Comparison of ENCODE assay signal across 20 cellular contexts in genomic region chr12:110198386-110198785, GRCh38.
DNase-seq lines count a peak whose midpoint lies in the region; ATAC-seq, FAIRE-seq and TF ChIP-seq lines count a peak whose summit lies in the region.
"Had no signal": no experiment of that assay in that cellular context is flagged by ENCODE, and none has a peak within 500 bp of the region (broad histone marks: within the 10 kb centered on the region; RNA-seq: fewer than 3 reads in every experiment).

No MANE protein-coding gene starts in this region.

- H3K9me2 ChIP-seq in OCI-LY7 (ENCODE audit: insufficient read depth, low read length) (no peaks in the 10 kb centered on the region), neural cell (ENCODE audit: insufficient read depth, low read length) (no peaks in the 10 kb centered on the region)

- H3K4me2 ChIP-seq in OCI-LY7 (ENCODE audit: low read length) (0 out of 2 replicates have a peak overlapping the region, but pooled peaks have one; percentile 4), neural cell (ENCODE audit: low read length) (no peak overlapping the region)

- H3K27me3 Mint-ChIP-seq in endothelial cell (ENCODE audit: unreplicated experiment), result no peaks in the 10 kb centered on the region

- no peaks in the 10 kb centered on the region for H3F3A ChIP-seq in neural cell (ENCODE audit: insufficient read depth, low read length, poor library complexity, severe bottlenecking)

- intact Hi-C loops in OCI-LY7 (cut with micrococcal nuclease; ENCODE audit: unreplicated experiment), result no loop called here

- H3K9me3 ChIP-seq in OCI-LY7 (ENCODE audit: low read length) (no peaks in the 10 kb centered on the region; the same call in 1 of the 2 replicates), neural cell (ENCODE audit: low read length) (no peaks in the 10 kb centered on the region)
- H3K9me3 ChIP-seq: HAP-1 had no signal

- peaks cover 6% of the 10 kb centered on the region for H3K36me3 ChIP-seq in OCI-LY7 (ENCODE audit: insufficient read depth, low read length)
- peaks cover 5% of the 10 kb centered on the region for H3K36me3 ChIP-seq in neural cell (ENCODE audit: insufficient read depth, low read length)

- POLR2A ChIA-PET in OCI-LY7 (lab: Charles Lee), result interaction anchor here (0.5 to 2.3 kb wide), 3 partner anchors 14 to 82 kb away, joined by 3 to 6 read pairs (median 3); no protein-coding TSS in a partner anchor

- no peak for FAIRE-seq in H54 (lab: Jason Lieb, UNC)
- FAIRE-seq: RCC 7860 had no signal

- peaks cover 21% of the 10 kb centered on the region for H3K4me1 Mint-ChIP-seq in endothelial cell (ENCODE audit: unreplicated experiment)

- H4K20me1 ChIP-seq in OCI-LY7 (ENCODE audit: insufficient read depth, low read length) (no peaks in the 10 kb centered on the region), neural cell (ENCODE audit: insufficient read depth) (no peaks in the 10 kb centered on the region)

- DNase-seq in EH (ENCODE audit: low read depth) (peak; percentile 50), OCI-LY7 (ENCODE audit: low spot score) (no peak), endothelial cell (ENCODE audit: low spot score) (no peak), H54 (ENCODE audit: insufficient read length, low spot score) (no peak), DMS53 (lab: John Stamatoyannopoulos, UW) (no peak)
- DNase-seq: ACHN; AML-193; DND-41; GDM1; KBM-7; NCI-H1105; NCI-H2081 treated with DMSO at 0.1 percent for 48 hours; NCI-H748 treated with DMSO at 0.1 percent for 48 hours; NK-92 treated with Interleukin-12 subunit alpha and Interleukin-12 subunit beta, amount 100 ng/mL, for 24 hours had no signal

- peaks cover 21% of the 10 kb centered on the region for H3K4me1 ChIP-seq in OCI-LY7 (ENCODE audit: insufficient read depth, low read length, poor library complexity, severe bottlenecking)

- CTCF ChIA-PET in OCI-LY7 (lab: Charles Lee; ENCODE audit: unreplicated experiment), result no interaction called here

- H3K9ac ChIP-seq in neural cell (ENCODE audit: low read length), result no peak overlapping the region

- H3K4me3 ChIP-seq in OCI-LY7 (ENCODE audit: low read depth, low read length, poor library complexity, severe bottlenecking) (no peak overlapping the region), neural cell (ENCODE audit: low read length) (no peak overlapping the region)
- H3K4me3 ChIP-seq: HAP-1 had no signal

- TF ChIP-seq RAD21 in neural cell (conservative IDR thresholded peaks at IDR 0.05), result no peak

- H3K36me3 Mint-ChIP-seq in endothelial cell (ENCODE audit: low read depth, unreplicated experiment), result peaks cover 7% of the 10 kb centered on the region

- BruUV-seq in OCI-LY7 (replicated peaks; lab: Mats Ljungman, UMichigan), result no TSS peak

- H3K79me2 ChIP-seq in OCI-LY7 (ENCODE audit: insufficient read depth, low read depth, low read length) (no peaks in the 10 kb centered on the region), neural cell (replicated peaks; ENCODE audit: insufficient read depth, low read length) (no peaks in the 10 kb centered on the region)

- no peak for ATAC-seq in esophagus mucosa
- ATAC-seq: Right ventricle myocardium inferior had no signal

- no peaks in the 10 kb centered on the region for H3K27me3 ChIP-seq in neural cell (ENCODE audit: insufficient read depth, low read depth, low read length)

- TF ChIP-seq CTCF in OCI-LY7 (conservative IDR thresholded peaks at IDR 0.05; ENCODE audit: low read length) (no peak), endothelial cell (IDR thresholded peaks at IDR 0.05; ENCODE audit: unreplicated experiment) (no peak), neural cell (IDR thresholded peaks at IDR 0.05; ENCODE audit: poor library complexity, severe bottlenecking) (no peak)

- no peak for TF ChIP-seq EP300 in neural cell (conservative IDR thresholded peaks at IDR 0.05; ENCODE audit: poor library complexity, severe bottlenecking)

- H2AFZ ChIP-seq in OCI-LY7 (ENCODE audit: low read length) (no peak overlapping the region), neural cell (ENCODE audit: low read depth, low read length) (no peak overlapping the region)

- no peak overlapping the region for H3K4me3 Mint-ChIP-seq in endothelial cell (ENCODE audit: unreplicated experiment)

- H3K9me3 Mint-ChIP-seq in endothelial cell (ENCODE audit: unreplicated experiment), result no peaks in the 10 kb centered on the region

- peak overlapping the region; percentile 98 for H3K27ac Mint-ChIP-seq in endothelial cell (ENCODE audit: unreplicated experiment)

- H3K27ac ChIP-seq in OCI-LY7 (ENCODE audit: low read depth, low read length, poor library complexity, severe bottlenecking), result no peak overlapping the region
- peak overlapping the region; percentile 83 for H3K27ac ChIP-seq in neural cell (ENCODE audit: low read length)
- H3K27ac ChIP-seq: C4-2B had no signal

- TF ChIP-seq POLR2A in H54 (IDR thresholded peaks at IDR 0.05; ENCODE audit: low read depth, low read length), result no peak

TF ChIP-seq in neural cell, 6 proteins besides CTCF, POLR2A, EP300 and RAD21:
- TF ChIP-seq EZH2 (IDR thresholded peaks at IDR 0.05; ENCODE audit: borderline replicate concordance, insufficient read depth, low read length, poor library complexity, severe bottlenecking), result no peak
- TF ChIP-seq TAF1 (IDR thresholded peaks at IDR 0.05; ENCODE audit: low read depth), result no peak
- TF ChIP-seq REST (IDR thresholded peaks at IDR 0.05; ENCODE audit: borderline replicate concordance), result no peak
TF ChIP-seq in neural cell: peak in this region for 0.
